ENCODE assay signal across 21 cellular contexts in the genomic region with DNA sequence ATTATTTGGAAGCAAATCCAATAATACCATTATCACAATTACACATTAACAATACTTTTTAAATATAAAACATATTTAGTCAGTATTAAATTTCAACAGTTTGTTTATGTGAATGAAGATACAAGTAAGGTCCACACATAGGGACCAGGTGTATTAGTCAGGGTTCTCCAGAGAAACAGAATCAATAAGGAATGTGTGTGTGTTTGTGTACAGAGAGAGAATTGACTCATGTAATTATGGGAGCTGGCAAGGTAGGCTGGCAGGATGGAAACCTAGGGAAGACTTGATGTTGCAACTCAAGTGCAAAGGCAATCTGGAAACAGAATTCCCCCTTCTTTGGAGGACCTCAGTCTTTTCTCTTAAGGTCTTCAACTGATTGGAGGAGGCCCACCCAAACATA.
"Had no signal": no experiment of that assay in that cellular context is flagged by ENCODE, and none has a peak within 500 bp of the region (broad histone marks: within the 10 kb centered on the region; RNA-seq: fewer than 3 reads in every experiment).

No MANE protein-coding gene starts in this region.

- H3K9me3 ChIP-seq: pancreas, psoas muscle, upper lobe of left lung had no signal

- DNase-seq: activated CD4-positive, alpha-beta T cell treated with anti-CD3 and anti-CD28 coated beads, Interleukin-2, amount 10 ng/mL, durations not matched to agents 24 days and 14 days; activated CD8-positive, alpha-beta memory T cell treated with anti-CD3 and anti-CD28 coated beads, Interleukin-2, amount 10 ng/mL, durations not matched to agents 7 days and 5 days; activated CD8-positive, alpha-beta T cell treated with anti-CD3 and anti-CD28 coated beads for 36 hours; activated effector memory CD4-positive, alpha-beta T cell treated with anti-CD3 and anti-CD28 coated beads, Interleukin-2, amount 50 U/mL, for 16 hours; activated naive CD4-positive, alpha-beta T cell treated with anti-CD3 and anti-CD28 coated beads, Interleukin-2, amount 10 ng/mL, durations not matched to agents 7 days and 5 days; activated T-cell treated with anti-CD3 and anti-CD28 coated beads for 4 hours; amygdala; cerebellar nuclear complex; left colon; mesenchymal stem cell; nephron progenitor cell; psoas muscle; right cardiac atrium; stimulated activated CD4-positive, alpha-beta T cell treated with anti-CD3 and anti-CD28 coated beads, Interleukin-4, amount 100 ng/mL, for 24 hours; stimulated activated naive CD8-positive, alpha-beta T cell treated with anti-CD3 and anti-CD28 coated beads, Interleukin-15, Interleukin-2, amounts not matched to agents 100 U/mL and 50 U/mL, for 24 hours; upper lobe of left lung had no signal

- H3K4me3 ChIP-seq: coronary artery, pancreas, psoas muscle, upper lobe of left lung had no signal

- H3K4me1 Mint-ChIP-seq: activated CD4-positive, alpha-beta T cell treated with anti-CD3 and anti-CD28 coated beads, Interleukin-2, amount 10 ng/mL, durations not matched to agents 24 days and 14 days; activated CD8-positive, alpha-beta memory T cell treated with anti-CD3 and anti-CD28 coated beads, Interleukin-2, amount 10 ng/mL, durations not matched to agents 7 days and 5 days; activated naive CD4-positive, alpha-beta T cell treated with anti-CD3 and anti-CD28 coated beads, Interleukin-2, amount 10 ng/mL, durations not matched to agents 7 days and 5 days; nephron progenitor cell had no signal

- H3K27ac Mint-ChIP-seq: activated CD4-positive, alpha-beta T cell treated with anti-CD3 and anti-CD28 coated beads, Interleukin-2, amount 10 ng/mL, durations not matched to agents 24 days and 14 days; activated CD8-positive, alpha-beta memory T cell treated with anti-CD3 and anti-CD28 coated beads, Interleukin-2, amount 10 ng/mL, durations not matched to agents 7 days and 5 days; activated CD8-positive, alpha-beta T cell treated with anti-CD3 and anti-CD28 coated beads for 36 hours; activated naive CD4-positive, alpha-beta T cell treated with anti-CD3 and anti-CD28 coated beads, Interleukin-2, amount 10 ng/mL, durations not matched to agents 7 days and 5 days; nephron progenitor cell had no signal

- H3K36me3 ChIP-seq: pancreas, upper lobe of left lung had no signal

- H3K27me3 Mint-ChIP-seq: activated CD4-positive, alpha-beta T cell treated with anti-CD3 and anti-CD28 coated beads, Interleukin-2, amount 10 ng/mL, durations not matched to agents 24 days and 14 days; activated CD8-positive, alpha-beta memory T cell treated with anti-CD3 and anti-CD28 coated beads, Interleukin-2, amount 10 ng/mL, durations not matched to agents 7 days and 5 days; activated CD8-positive, alpha-beta T cell treated with anti-CD3 and anti-CD28 coated beads for 36 hours; activated naive CD4-positive, alpha-beta T cell treated with anti-CD3 and anti-CD28 coated beads, Interleukin-2, amount 10 ng/mL, durations not matched to agents 7 days and 5 days had no signal

- FAIRE-seq: keratinocyte, pancreas had no signal

- H3K4me3 Mint-ChIP-seq: activated CD4-positive, alpha-beta T cell treated with anti-CD3 and anti-CD28 coated beads, Interleukin-2, amount 10 ng/mL, durations not matched to agents 24 days and 14 days; activated CD8-positive, alpha-beta memory T cell treated with anti-CD3 and anti-CD28 coated beads, Interleukin-2, amount 10 ng/mL, durations not matched to agents 7 days and 5 days; activated CD8-positive, alpha-beta T cell treated with anti-CD3 and anti-CD28 coated beads for 36 hours; activated naive CD4-positive, alpha-beta T cell treated with anti-CD3 and anti-CD28 coated beads, Interleukin-2, amount 10 ng/mL, durations not matched to agents 7 days and 5 days; nephron progenitor cell had no signal

- H3K27me3 ChIP-seq: pancreas, upper lobe of left lung had no signal

- ATAC-seq: activated CD4-positive, CD25-positive, alpha-beta regulatory T cell treated with anti-CD3 and anti-CD28 coated beads, Interleukin-2, amount 50 U/mL, for 24 hours; activated CD8-positive, alpha-beta memory T cell treated with anti-CD3 and anti-CD28 coated beads, Interleukin-2, amount 10 ng/mL, durations not matched to agents 7 days and 5 days; activated CD8-positive, alpha-beta T cell treated with anti-CD3 and anti-CD28 coated beads for 36 hours; left colon; psoas muscle; right cardiac atrium; stimulated activated naive CD8-positive, alpha-beta T cell treated with anti-CD3 and anti-CD28 coated beads, Interleukin-15, Interleukin-2, amounts not matched to agents 100 U/mL and 50 U/mL, for 24 hours had no signal

- H3K36me3 Mint-ChIP-seq: activated CD8-positive, alpha-beta memory T cell treated with anti-CD3 and anti-CD28 coated beads, Interleukin-2, amount 10 ng/mL, durations not matched to agents 7 days and 5 days; activated naive CD4-positive, alpha-beta T cell treated with anti-CD3 and anti-CD28 coated beads, Interleukin-2, amount 10 ng/mL, durations not matched to agents 7 days and 5 days had no signal

- H3K9me3 Mint-ChIP-seq: activated CD4-positive, alpha-beta T cell treated with anti-CD3 and anti-CD28 coated beads, Interleukin-2, amount 10 ng/mL, durations not matched to agents 24 days and 14 days; activated CD8-positive, alpha-beta T cell treated with anti-CD3 and anti-CD28 coated beads for 36 hours; activated naive CD4-positive, alpha-beta T cell treated with anti-CD3 and anti-CD28 coated beads, Interleukin-2, amount 10 ng/mL, durations not matched to agents 7 days and 5 days; nephron progenitor cell had no signal

- H3K27ac ChIP-seq: coronary artery, pancreas, psoas muscle, upper lobe of left lung, VCaP had no signal

- H3K4me1 ChIP-seq: pancreas, psoas muscle, upper lobe of left lung had no signal
